Comparison of ENCODE assay signal across 17 cellular contexts in genomic region chr10:17115683-17116082, GRCh38. TPM values are rescaled to one million over a fixed set of nuclear protein-coding genes. Genes with fewer than 3 reads are reported as not detected.
DNase-seq lines count a peak whose midpoint lies in the region; ATAC-seq, FAIRE-seq and TF ChIP-seq lines count a peak whose summit lies in the region.
"Had no signal": no experiment of that assay in that cellular context is flagged by ENCODE, and none has a peak within 500 bp of the region (broad histone marks: within the 10 kb centered on the region; RNA-seq: fewer than 3 reads in every experiment).

No MANE protein-coding gene starts in this region.

- peaks cover 3 to 15% (median 10%) of the 10 kb centered on the region in 4 donors for H3K4me1 Mint-ChIP-seq in CD4-positive, alpha-beta memory T cell
- H3K4me1 Mint-ChIP-seq: IgD-negative memory B cell; memory B cell; stimulated activated memory B cell treated with anti-CD40 and anti-IgM and Interleukin-4, amounts not matched to agents 10 μg/mL and 1 μg/mL and 100 μg/mL, for 72 hours had no signal

- no peaks in the 10 kb centered on the region for H3K9me3 ChIP-seq in CD4-positive, alpha-beta memory T cell (ENCODE audit: control insufficient read depth in 1 of 2, low read length in 2 of 2)

- in situ Hi-C loops in astrocyte of the spinal cord (cut with HindIII; ENCODE audit: low sequenced_read_pairs) = no loop called here

- no peak overlapping the region for H3K4me3 Mint-ChIP-seq in CD4-positive, alpha-beta memory T cell
- H3K4me3 Mint-ChIP-seq: activated naive CD4-positive, alpha-beta T cell treated with anti-CD3 and anti-CD28 coated beads for 36 hours; IgD-negative memory B cell; memory B cell; stimulated activated memory B cell treated with anti-CD40 and anti-IgM and Interleukin-4, amounts not matched to agents 10 μg/mL and 1 μg/mL and 100 μg/mL, for 72 hours had no signal

- no peaks in the 10 kb centered on the region for H3K27me3 Mint-ChIP-seq in CD4-positive, alpha-beta memory T cell
- H3K27me3 Mint-ChIP-seq: memory B cell; stimulated activated memory B cell treated with anti-CD40 and anti-IgM and Interleukin-4, amounts not matched to agents 10 μg/mL and 1 μg/mL and 100 μg/mL, for 72 hours had no signal

- FAIRE-seq in HTR-8/SVneo (lab: Jason Lieb, UNC) = no peak

- H3K27ac ChIP-seq in CD4-positive, alpha-beta memory T cell (ENCODE audit: low read depth, low read length) = no peak overlapping the region

- DNase-seq in AG10803 (ENCODE audit: low read depth) (peak; percentile 28), HTR-8/SVneo (ENCODE audit: insufficient read length, low spot score) (peak; percentile 40), astrocyte of the spinal cord (ENCODE audit: low read depth, low spot score) (no peak), kidney glomerular epithelial cell (lab: John Stamatoyannopoulos, UW) (peak; percentile 16), NCI-H748 treated with DMSO at 0.1 percent for 48 hours (lab: John Stamatoyannopoulos, UW) (no peak), NCI-H1436 (lab: John Stamatoyannopoulos, UW) (no peak)
- DNase-seq in CD4-positive, alpha-beta memory T cell = no peak
- DNase-seq: activated naive CD4-positive, alpha-beta T cell treated with anti-CD3 and anti-CD28 coated beads for 36 hours; GOT3; head of caudate nucleus; NCI-H2081; posterior cingulate gyrus; stimulated activated CD4-positive, alpha-beta T cell treated with anti-CD3 and anti-CD28 coated beads, Interleukin-1b, Interleukin-23, amount 100 ng/mL, for 48 hours had no signal

- peak overlapping the region in 1 of 7 donors; percentile 54 for H3K27ac Mint-ChIP-seq in CD4-positive, alpha-beta memory T cell
- H3K27ac Mint-ChIP-seq: activated naive CD4-positive, alpha-beta T cell treated with anti-CD3 and anti-CD28 coated beads for 36 hours; IgD-negative memory B cell; memory B cell; stimulated activated memory B cell treated with anti-CD40 and anti-IgM and Interleukin-4, amounts not matched to agents 10 μg/mL and 1 μg/mL and 100 μg/mL, for 72 hours had no signal

- H3K36me3 Mint-ChIP-seq in CD4-positive, alpha-beta memory T cell = peaks cover 39 to 46% of the 10 kb centered on the region in 2 donors

- H3K9me3 Mint-ChIP-seq in CD4-positive, alpha-beta memory T cell = peaks cover 0 to 2% (median 0%) of the 10 kb centered on the region in 8 donors
- H3K9me3 Mint-ChIP-seq: activated naive CD4-positive, alpha-beta T cell treated with anti-CD3 and anti-CD28 coated beads for 36 hours; IgD-negative memory B cell; memory B cell; stimulated activated memory B cell treated with anti-CD40 and anti-IgM and Interleukin-4, amounts not matched to agents 10 μg/mL and 1 μg/mL and 100 μg/mL, for 72 hours had no signal

- H3K4me1 ChIP-seq in CD4-positive, alpha-beta memory T cell (ENCODE audit: insufficient read depth, low read length) = peaks cover 4% of the 10 kb centered on the region

- H3K36me3 ChIP-seq in CD4-positive, alpha-beta memory T cell (ENCODE audit: insufficient read depth, low read length) = no peaks in the 10 kb centered on the region

- H3K27me3 ChIP-seq in CD4-positive, alpha-beta memory T cell (ENCODE audit: insufficient read depth, low read length) = no peaks in the 10 kb centered on the region

- H3K4me3 ChIP-seq in AG10803 (ENCODE audit: low read length) (no peak overlapping the region), astrocyte of the spinal cord (ENCODE audit: low read depth, low read length) (no peak overlapping the region)
- H3K4me3 ChIP-seq in CD4-positive, alpha-beta memory T cell (ENCODE audit: low read length in 2 of 2) = no peak overlapping the region

- POLR2A ChIA-PET in CD4-positive, alpha-beta memory T cell (lab: Charles Lee; ENCODE audit: partially characterized antibody) = interaction anchor here (1.2 kb wide), 1 partner anchor 114 kb away, joined by 5 read pairs; no protein-coding TSS in a partner anchor

- ATAC-seq in HG03469 (IDR thresholded peaks at IDR 0.05; ENCODE audit: unreplicated experiment) = no peak
- ATAC-seq: stimulated activated memory B cell treated with anti-CD40 and anti-IgM and Interleukin-4, amounts not matched to agents 10 μg/mL and 1 μg/mL and 100 μg/mL, for 72 hours had no signal

- intact Hi-C loops in CD4-positive, alpha-beta memory T cell (cut with micrococcal nuclease) = loop anchor here (5.0 kb wide), 1 partner anchor 678 kb away; the partner anchor contains the start of gene PTER

- CTCF ChIA-PET in CD4-positive, alpha-beta memory T cell (lab: Charles Lee; ENCODE audit: partially characterized antibody) = no interaction called here

- peak; percentile 26 for TF ChIP-seq CTCF in AG10803 (conservative IDR thresholded peaks at IDR 0.05; ENCODE audit: low read length)
- TF ChIP-seq CTCF in astrocyte of the spinal cord (IDR thresholded peaks at IDR 0.05; ENCODE audit: low read depth, low read length) = peak; percentile 13

RNA-seq across cellular contexts. Expression of gene CUBN, which starts 13.9 kb away (rescaled TPM):
- total RNA-seq in CD4-positive, alpha-beta memory T cell = 10 to 100 TPM in 1 of 2 experiments, 1 to 10 TPM in 1; 8.5 to 10.9 TPM
- under 1 TPM in 1 of 2 donors, not detected in 1; 0.49 TPM for polyA plus RNA-seq in CD4-positive, alpha-beta memory T cell
- polyA plus RNA-seq: IgD-negative memory B cell had no signal

Comparison
In these comparisons a context has a peak if more than half of its experiments do, and no peak if none do; other contexts are left out.
1. DNase-seq: peak in AG10803 (single experiment), HTR-8/SVneo (single experiment) and kidney glomerular epithelial cell (single experiment); none in astrocyte of the spinal cord (single experiment), CD4-positive, alpha-beta memory T cell (0 of 5), NCI-H748 treated with DMSO at 0.1 percent for 48 hours (single experiment) and NCI-H1436 (single experiment).